ENCODE assay signal across 21 cellular contexts in the genomic region with DNA sequence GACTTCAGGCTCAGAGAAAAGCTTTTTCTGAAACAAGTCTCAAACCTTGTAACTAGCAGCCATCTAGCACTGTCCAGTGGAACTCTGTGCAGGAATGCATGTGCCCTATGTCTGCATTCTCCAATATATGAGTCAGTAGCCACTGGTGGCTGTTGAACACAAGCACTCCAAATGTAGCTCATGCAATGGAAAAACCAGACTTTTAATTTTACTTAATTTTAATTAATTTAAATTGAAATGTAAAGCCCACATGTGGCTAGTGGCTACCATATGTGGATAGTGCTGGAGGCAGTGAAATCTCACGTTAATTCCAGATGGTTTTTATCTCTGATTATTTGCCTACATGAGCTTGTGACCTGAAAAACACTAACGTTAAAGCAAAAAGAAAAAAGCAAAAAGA.
A peak's percentile ranks its signal among the peaks of the same experiment; 100 is the strongest.
DNase-seq lines count a peak whose midpoint lies in the region; ATAC-seq and TF ChIP-seq lines count a peak whose summit lies in the region.
"Had no signal": no experiment of that assay in that cellular context is flagged by ENCODE, and none has a peak within 500 bp of the region (broad histone marks: within the 10 kb centered on the region; RNA-seq: fewer than 3 reads in every experiment).

No MANE protein-coding gene starts in this region.

- H4K91ac ChIP-seq in trophoblast cell (ENCODE audit: low read depth, low read length), result peak overlapping the region; percentile 47

- no peaks in the 10 kb centered on the region for H3K79me2 ChIP-seq in trophoblast cell (ENCODE audit: control insufficient read depth, insufficient read depth, low read length, poor library complexity)

- no peak overlapping the region for H2AK5ac ChIP-seq in trophoblast cell (ENCODE audit: low read length)

- TF ChIP-seq POLR2A in vagina (IDR thresholded peaks at IDR 0.05), result no peak

- no peak overlapping the region for H2BK12ac ChIP-seq in trophoblast cell (ENCODE audit: low read length)

- DNase-seq in EL (peak; percentile 48), MG63 (peak; percentile 57), T47D (ENCODE audit: low read depth in 1 of 2, low spot score in 1 of 2) (peak; percentile 27 to 46), trophoblast cell (peak; percentile 74 to 83), DMS53 treated with DMSO at 0.1 percent for 48 hours (lab: John Stamatoyannopoulos, UW; ENCODE audit: unreplicated experiment) (no peak), vagina (ENCODE audit: extremely low spot score in 2 of 2) (no peak)
- DNase-seq: activated CD4-positive, alpha-beta T cell treated with anti-CD3 and anti-CD28 coated beads for 36 hours; activated T-cell treated with anti-CD3 and anti-CD28 coated beads, Interleukin-2, amount 50 U/mL, for 48 hours; amygdala; CD4-positive, alpha-beta memory T cell; H7; hypothalamus; Karpas-422; natural killer cell; NCI-H187; NCI-H526 treated with DMSO at 0.1 percent for 48 hours; RPMI8226; stimulated activated CD8-positive, alpha-beta memory T cell treated with anti-CD3 and anti-CD28 coated beads, Interleukin-4, amount 100 ng/mL, for 48 hours had no signal

- no peak overlapping the region for H3K18ac ChIP-seq in trophoblast cell (ENCODE audit: low read length)

- H3K4ac ChIP-seq in trophoblast cell (ENCODE audit: low read depth, low read length), result no peak overlapping the region

- H3K4me2 ChIP-seq in trophoblast cell (ENCODE audit: low read length), result no peak overlapping the region

- intact Hi-C loops in vagina (cut with DNase I), result no loop called here

- H3K79me1 ChIP-seq in trophoblast cell (ENCODE audit: low read length), result peaks cover 23% of the 10 kb centered on the region

- H3K36me3 ChIP-seq in MG63 (no peaks in the 10 kb centered on the region), trophoblast cell (ENCODE audit: control insufficient read depth in 1 of 2, insufficient read depth in 2 of 2, low read length in 2 of 2) (no peaks in the 10 kb centered on the region), vagina (no peaks in the 10 kb centered on the region)
- H3K36me3 ChIP-seq: esophagus muscularis mucosa, thoracic aorta had no signal

- H4K12ac ChIP-seq in trophoblast cell (ENCODE audit: low read depth, low read length), result no peak overlapping the region

- no peak overlapping the region for H2AFZ ChIP-seq in trophoblast cell (ENCODE audit: insufficient read depth, low read length, poor library complexity)

- no peak overlapping the region for H3K4me3 ChIP-seq in MG63
- H3K4me3 ChIP-seq in trophoblast cell (ENCODE audit: low read depth, low read length), result no peak overlapping the region
- H3K4me3 ChIP-seq in vagina, result no peak overlapping the region
- H3K4me3 ChIP-seq: esophagus muscularis mucosa, thoracic aorta had no signal

- no CpG with 5 or more reads among the region's 2 CpGs for WGBS in trophoblast cell (ENCODE audit: extremely low coverage, insufficient coverage, insufficient read length)

- H3K4me1 ChIP-seq in trophoblast cell (ENCODE audit: control insufficient read depth in 1 of 2, insufficient read depth in 2 of 2, low read length in 2 of 2) (peaks cover 5 to 10% of the 10 kb centered on the region in 2 experiments), vagina (no peaks in the 10 kb centered on the region)
- H3K4me1 ChIP-seq: esophagus muscularis mucosa had no signal

- no peaks in the 10 kb centered on the region for H3K27me3 ChIP-seq in MG63
- no peaks in the 10 kb centered on the region for H3K27me3 ChIP-seq in trophoblast cell (ENCODE audit: insufficient read depth, low read length)
- no peaks in the 10 kb centered on the region for H3K27me3 ChIP-seq in vagina

- H2BK5ac ChIP-seq in trophoblast cell (ENCODE audit: low read depth, low read length, poor library complexity), result peak overlapping the region; percentile 69

- H3K9ac ChIP-seq in trophoblast cell (ENCODE audit: low read length), result no peak overlapping the region

- in situ Hi-C loops in T47D (cut with HindIII; ENCODE audit: low pct_unique_long_range_greater_than_20kb, low sequenced_read_pairs), result no loop called here

- H3K9me3 ChIP-seq in MG63, result no peaks in the 10 kb centered on the region
- H3K9me3 ChIP-seq in trophoblast cell (ENCODE audit: insufficient read depth, low read depth, low read length), result no peaks in the 10 kb centered on the region
- no peaks in the 10 kb centered on the region for H3K9me3 ChIP-seq in vagina
- H3K9me3 ChIP-seq: esophagus muscularis mucosa, thoracic aorta had no signal

- TF ChIP-seq CTCF in vagina (IDR thresholded peaks at IDR 0.05), result no peak

- no peak overlapping the region for H4K8ac ChIP-seq in trophoblast cell (ENCODE audit: low read depth, low read length)

- peak overlapping the region; percentile 25 for H3K14ac ChIP-seq in trophoblast cell (ENCODE audit: low read length)

- no peak for ATAC-seq in HG02763 (IDR thresholded peaks at IDR 0.05; ENCODE audit: unreplicated experiment)
- ATAC-seq: activated CD4-positive, alpha-beta T cell treated with anti-CD3 and anti-CD28 coated beads for 36 hours; natural killer cell had no signal

- H3K27ac ChIP-seq in trophoblast cell (ENCODE audit: low read depth, low read length) (peak overlapping the region; percentile 86), vagina (no peak overlapping the region)
- H3K27ac ChIP-seq: esophagus muscularis mucosa, thoracic aorta had no signal

- peak overlapping the region; percentile 81 for H2BK120ac ChIP-seq in trophoblast cell (ENCODE audit: insufficient read depth, low read length, poor library complexity)

- H3K23ac ChIP-seq in trophoblast cell (ENCODE audit: low read length), result no peak overlapping the region

Comparison
In these comparisons a context has a peak if more than half of its experiments do, and no peak if none do; other contexts are left out.
1. DNase-seq: peak in EL (single experiment), MG63 (single experiment), T47D (2 of 2) and trophoblast cell (2 of 2); none in DMS53 treated with DMSO at 0.1 percent for 48 hours (single experiment) and vagina (0 of 2).